17 cellular contexts compared by ENCODE assay signal in the genomic region with DNA sequence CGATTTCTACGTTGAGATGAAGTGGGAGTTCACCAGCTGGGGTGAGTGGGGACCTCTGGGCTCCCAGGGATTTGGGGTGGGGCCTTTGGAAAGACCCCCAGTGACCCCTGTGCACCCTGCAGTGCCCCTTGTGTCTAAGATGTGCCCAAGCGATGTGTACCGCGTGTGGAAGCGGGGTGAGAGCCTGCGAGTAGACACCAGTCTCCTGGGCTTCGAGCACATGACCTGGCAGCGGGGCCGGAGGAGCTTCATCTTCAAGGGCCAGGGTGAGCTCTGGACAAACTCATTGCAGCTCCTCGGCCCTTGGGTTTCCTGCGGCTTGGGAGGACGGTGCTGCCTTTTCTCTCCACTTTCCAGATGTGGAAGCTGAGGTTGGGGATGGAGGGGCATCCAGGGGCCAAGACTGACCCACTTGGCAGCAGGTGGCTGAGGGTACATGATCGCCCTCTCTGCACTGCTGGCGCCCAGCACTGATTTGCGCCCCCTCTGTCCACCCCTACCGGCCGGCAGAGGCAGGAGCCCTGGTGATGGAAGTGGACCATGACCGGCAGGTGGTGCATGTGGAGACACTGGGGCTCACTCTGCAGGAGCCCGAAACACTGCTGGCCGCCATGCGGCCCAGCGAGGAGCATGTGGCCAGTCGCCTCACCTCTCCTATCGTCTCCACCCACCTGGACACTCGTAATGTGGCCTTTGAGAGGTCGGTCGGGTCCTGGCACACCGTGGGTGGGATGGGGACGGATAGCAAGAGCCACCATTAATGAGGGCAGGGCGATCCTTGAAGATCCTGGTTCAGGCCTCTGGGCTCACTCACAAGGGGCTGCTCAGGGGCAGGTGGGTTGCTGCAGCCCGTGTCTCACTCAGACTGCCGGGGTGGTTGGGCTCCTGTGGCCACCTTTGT. TPM values are rescaled to one million over a fixed set of nuclear protein-coding genes. Genes with fewer than 3 reads are reported as not detected.
A peak's percentile ranks its signal among the peaks of the same experiment; 100 is the strongest.
DNase-seq lines count a peak whose midpoint lies in the region; ATAC-seq, FAIRE-seq and TF ChIP-seq lines count a peak whose summit lies in the region.
"Had no signal": no experiment of that assay in that cellular context is flagged by ENCODE, and none has a peak within 500 bp of the region (broad histone marks: within the 10 kb centered on the region; RNA-seq: fewer than 3 reads in every experiment).

No MANE protein-coding gene starts in this region.

- H4K20me1 ChIP-seq in K562 (replicated peaks; ENCODE audit: control insufficient read depth, insufficient read depth, low read length): no peaks in the 10 kb centered on the region
- no peaks in the 10 kb centered on the region for H4K20me1 ChIP-seq in mammary epithelial cell (ENCODE audit: insufficient read depth, low read length)

- peak overlapping the region; percentile 30 for H3K4me3 Mint-ChIP-seq in activated naive CD8-positive, alpha-beta T cell
- H3K4me3 Mint-ChIP-seq in activated naive CD8-positive, alpha-beta T cell treated with anti-CD3 and anti-CD28 coated beads for 36 hours: no peak overlapping the region
- peak overlapping the region in 5 of 8 donors; percentile 19 to 73 (median 56) for H3K4me3 Mint-ChIP-seq in naive B cell

- peaks cover 20% of the 10 kb centered on the region for H3K36me3 Mint-ChIP-seq in activated naive CD8-positive, alpha-beta T cell
- H3K36me3 Mint-ChIP-seq in activated naive CD8-positive, alpha-beta T cell treated with anti-CD3 and anti-CD28 coated beads for 36 hours: peaks cover 65% of the 10 kb centered on the region
- peaks cover 17 to 22% of the 10 kb centered on the region in 2 donors for H3K36me3 Mint-ChIP-seq in naive B cell

- dilution Hi-C loops in mammary epithelial cell (cut with HindIII; ENCODE audit: low sequenced_read_pairs): no loop called here

- H3K4me2 ChIP-seq in K562 (ENCODE audit: insufficient read depth, low read length): no peak overlapping the region
- no peak overlapping the region for H3K4me2 ChIP-seq in mammary epithelial cell (ENCODE audit: insufficient read depth, low read depth, low read length)

- no peaks in the 10 kb centered on the region for H3K9me3 Mint-ChIP-seq in activated naive CD8-positive, alpha-beta T cell (ENCODE audit: low read depth)
- H3K9me3 Mint-ChIP-seq in activated naive CD8-positive, alpha-beta T cell treated with anti-CD3 and anti-CD28 coated beads for 36 hours: peaks cover 9% of the 10 kb centered on the region
- peaks cover under 1 to 17% (median 10%) of the 10 kb centered on the region in 7 donors for H3K9me3 Mint-ChIP-seq in naive B cell

- POLR2A ChIA-PET in K562 (lab: Yijun Ruan, JAX): interaction anchor here (0.6 to 1.2 kb wide), 6 partner anchors 13 to 213 kb away, joined by 3 to 5 read pairs (median 3); no protein-coding TSS in a partner anchor

- H2AFZ ChIP-seq in K562 (ENCODE audit: low read depth, low read length) (no peak overlapping the region), mammary epithelial cell (ENCODE audit: low read depth, low read length) (no peak overlapping the region)

- in situ Hi-C loops in K562 (cut with MboI): no loop called here
- in situ Hi-C loops in mammary epithelial cell (cut with MboI; ENCODE audit: low sequenced_read_pairs in 2 of 2): no loop called here

- no TSS peak for BruUV-seq in K562 (replicated peaks; lab: Mats Ljungman, UMichigan)
- BruUV-seq in mammary epithelial cell (replicated peaks; lab: Mats Ljungman, UMichigan): no TSS peak

- no peak for TF ChIP-seq POLR2A in K562 (conservative IDR thresholded peaks at IDR 0.05)

- H3K79me2 ChIP-seq in K562 (ENCODE audit: control insufficient read depth, insufficient read depth, low read length) (peaks cover 15% of the 10 kb centered on the region), mammary epithelial cell (ENCODE audit: insufficient read depth, low read length) (peaks cover 57% of the 10 kb centered on the region)

- no peak for FAIRE-seq in K562 (lab: Jason Lieb, UNC)
- FAIRE-seq: RCC 7860 had no signal

- no peak overlapping the region for H3K27ac Mint-ChIP-seq in activated naive CD8-positive, alpha-beta T cell
- H3K27ac Mint-ChIP-seq in activated naive CD8-positive, alpha-beta T cell treated with anti-CD3 and anti-CD28 coated beads for 36 hours: no peak overlapping the region
- H3K27ac Mint-ChIP-seq in naive B cell: peak overlapping the region in 1 of 6 donors; percentile 42

- H3K9me3 ChIP-seq in K562 (replicated peaks; ENCODE audit: control insufficient read depth, insufficient read depth, low read depth, low read length): peaks cover 9% of the 10 kb centered on the region; the same call in 1 of the 2 replicates
- H3K9me3 ChIP-seq in mammary epithelial cell (replicated peaks; ENCODE audit: insufficient read depth, low read length): peaks cover 10% of the 10 kb centered on the region

- no peaks in the 10 kb centered on the region for H3K27me3 ChIP-seq in K562 (ENCODE audit: control insufficient read depth in 2 of 2, insufficient read depth in 2 of 2, low read length in 2 of 2)
- H3K27me3 ChIP-seq in mammary epithelial cell (ENCODE audit: insufficient read depth, low read length): no peaks in the 10 kb centered on the region

- H3K9me1 ChIP-seq in K562 (ENCODE audit: control insufficient read depth, insufficient read depth, low read length): no peaks in the 10 kb centered on the region

- H3K4me1 ChIP-seq in K562 (replicated peaks in 1 of 2; ENCODE audit: control insufficient read depth in 2 of 2, insufficient read depth in 2 of 2, low read length in 2 of 2): peaks cover 15 to 42% of the 10 kb centered on the region in 2 experiments
- H3K4me1 ChIP-seq in mammary epithelial cell (ENCODE audit: insufficient read depth, low read length): peaks cover 35% of the 10 kb centered on the region

- H3K36me3 ChIP-seq in K562 (ENCODE audit: control insufficient read depth, insufficient read depth, low read length) (peaks cover 62% of the 10 kb centered on the region; the same call in 2 of the 3 replicates), mammary epithelial cell (ENCODE audit: insufficient read depth, low read length) (no peaks in the 10 kb centered on the region)

- CTCF ChIA-PET in K562 (lab: Yijun Ruan, JAX; ENCODE audit: low intra/inter-chr PET ratio): no interaction called here
- CTCF ChIA-PET in mammary epithelial cell (lab: Charles Lee; ENCODE audit: low non-redundant PET): interaction anchor here (0.6 kb wide), 1 partner anchor 825 kb away, joined by 11 read pairs; no protein-coding TSS in a partner anchor

- intact Hi-C loops in K562 (cut with micrococcal nuclease) (no loop called here), mammary epithelial cell (cut with micrococcal nuclease) (no loop called here)

- H3K4me3 ChIP-seq in K562 (no peak overlapping the region), mammary epithelial cell (replicated peaks in 1 of 3; ENCODE audit: insufficient read depth in 1 of 3, low read depth in 2 of 3, low read length in 3 of 3) (no peak overlapping the region)

- TF ChIP-seq RAD21 in K562 (CRISPR knock-in tag; conservative IDR thresholded peaks at IDR 0.05 in 1 of 2, IDR thresholded peaks at IDR 0.05 in 1 of 2): no peak

- no peak for DNase-seq in activated naive CD8-positive, alpha-beta T cell treated with anti-CD3 and anti-CD28 coated beads for 36 hours
- DNase-seq in K562 (ENCODE audit: extremely low read depth in 1 of 4, low spot score in 3 of 4) (no peak), naive B cell (no peak), GM03348 (ENCODE audit: low spot score) (no peak), epidermal melanocyte (ENCODE audit: insufficient read length, low spot score) (no peak), COR-L47 (lab: John Stamatoyannopoulos, UW) (no peak), mammary epithelial cell (no peak)
- DNase-seq: activated CD8-positive, alpha-beta memory T cell treated with anti-CD3 and anti-CD28 coated beads for 24 hours; activated naive CD8-positive, alpha-beta T cell treated with anti-CD3 and anti-CD28 coated beads, Interleukin-2, amount 10 ng/mL, durations not matched to agents 7 days and 5 days; DMS53; hypothalamus; NCI-H1436; NCI-H510A; occipital lobe; T1000 had no signal

- no peak overlapping the region for H3K27ac ChIP-seq in K562 (ENCODE audit: extremely low read depth, low read depth, low read length)
- H3K27ac ChIP-seq in mammary epithelial cell (ENCODE audit: insufficient read depth, low read depth, low read length): no peak overlapping the region

- H3K4me1 Mint-ChIP-seq in activated naive CD8-positive, alpha-beta T cell (ENCODE audit: low read depth): peaks cover 54% of the 10 kb centered on the region
- peaks cover 37% of the 10 kb centered on the region for H3K4me1 Mint-ChIP-seq in activated naive CD8-positive, alpha-beta T cell treated with anti-CD3 and anti-CD28 coated beads for 36 hours
- H3K4me1 Mint-ChIP-seq in naive B cell: peaks cover 28 to 47% (median 42%) of the 10 kb centered on the region in 3 donors

- ATAC-seq in K562 (no peak), naive B cell (ENCODE audit: low read depth in 2 of 2) (no peak)

- WGBS in K562 (ENCODE audit: insufficient coverage, low coverage, missing lambda C conversion rate): 92% methylated on average over 32 of the region's 33 CpGs
- WGBS in mammary epithelial cell (ENCODE audit: low coverage, missing lambda C conversion rate): 97% methylated on average over 26 of the region's 33 CpGs

- TF ChIP-seq EP300 in K562 (IDR thresholded peaks at IDR 0.05; ENCODE audit: low read length): no peak

- TF ChIP-seq CTCF in K562 (IDR thresholded peaks at IDR 0.05 in 2 of 3, conservative IDR thresholded peaks at IDR 0.05 in 1 of 3; ENCODE audit: insufficient read depth in 2 of 3, low read depth in 1 of 3, low read length in 3 of 3): no peak
- no peak for TF ChIP-seq CTCF in mammary epithelial cell (conservative IDR thresholded peaks at IDR 0.05 in 1 of 2, IDR thresholded peaks at IDR 0.05 in 1 of 2; ENCODE audit: extremely low read depth in 1 of 2, insufficient read depth in 1 of 2, low read depth in 1 of 2, low read length in 2 of 2)

- H3K27me3 Mint-ChIP-seq in activated naive CD8-positive, alpha-beta T cell: no peaks in the 10 kb centered on the region
- no peaks in the 10 kb centered on the region for H3K27me3 Mint-ChIP-seq in activated naive CD8-positive, alpha-beta T cell treated with anti-CD3 and anti-CD28 coated beads for 36 hours
- H3K27me3 Mint-ChIP-seq in naive B cell: no peaks in the 10 kb centered on the region
- H3K27me3 Mint-ChIP-seq: activated naive CD8-positive, alpha-beta T cell treated with anti-CD3 and anti-CD28 coated beads, Interleukin-2, amount 10 ng/mL, durations not matched to agents 7 days and 5 days had no signal

- H3K9ac ChIP-seq in K562 (ENCODE audit: insufficient read depth in 1 of 2, low read depth in 2 of 2, low read length in 2 of 2): peak overlapping the region in 1 of 2 experiments; percentile 75; a peak in 2 of 4 replicates
- no peak overlapping the region for H3K9ac ChIP-seq in mammary epithelial cell (ENCODE audit: insufficient read depth, low read length)

RNA-seq across cellular contexts. Expression of a gene that starts 2.6 kb away (rescaled TPM):
- 10 to 100 TPM; 52.0 to 55.7 TPM for total RNA-seq in activated naive CD8-positive, alpha-beta T cell treated with anti-CD3 and anti-CD28 coated beads for 36 hours
- 105 and 289 TPM in 2 replicates for total RNA-seq in K562 (2011; cell fraction: chromatin; rRNA removed; ENCODE audit: low replicate concordance)
- 185 and 212 TPM in 2 replicates for total RNA-seq in K562 (2011; cell fraction: nucleolus; rRNA removed)
- 120 and 126 TPM in 2 replicates for total RNA-seq in K562 (2011; cell fraction: nucleoplasm; rRNA removed)
- total RNA-seq in K562 (2014; rRNA removed): 28.6 and 30.5 TPM in 2 replicates
- 5.3 and 7.9 TPM in 2 replicates for total RNA-seq in K562 (2014; rRNA removed; fragmentation: Illumina TruSeq; extraction: Trizol)
- 19.6 and 25.1 TPM in 2 replicates for total RNA-seq in K562 (2015; rRNA removed; fragmentation: Illumina TruSeq; extraction: Trizol)
- 37.3 and 40.9 TPM in 2 replicates for total RNA-seq in K562 (2021)
- polyA plus RNA-seq in K562 (2011; rRNA removed): 22.4 and 36.6 TPM in 2 replicates
- polyA plus RNA-seq in K562 (2011; cell fraction: cytosol; rRNA removed): 28.9 and 46.9 TPM in 2 replicates
- polyA plus RNA-seq in K562 (2011; cell fraction: nucleus; rRNA removed): 147 and 217 TPM in 2 replicates
- polyA plus RNA-seq in K562 (2012): 22.5 and 55.8 TPM in 2 replicates
- polyA plus RNA-seq in K562 (2014; fragmentation: Illumina TruSeq; extraction: Trizol): 15.8 and 20.8 TPM in 2 replicates
- 1 to 10 TPM in 1 of 2 experiments, under 1 TPM in 1; 0.94 to 1.9 TPM for polyA plus RNA-seq in K562 (2014; fragmentation: Nextera tagmentation; extraction: Ambion mirVana)
- polyA plus RNA-seq in K562 (2014; rRNA removed): 38.8 and 40.8 TPM in 2 replicates
- polyA minus RNA-seq in K562 (2011; rRNA and poly(A)+ RNA removed): 9.5 and 12.1 TPM in 2 replicates
- polyA minus RNA-seq in K562 (2011; cell fraction: cytosol; rRNA and poly(A)+ RNA removed): 10.6 and 13.5 TPM in 2 replicates
- polyA minus RNA-seq in K562 (2011; cell fraction: nucleus; rRNA and poly(A)+ RNA removed): 54.4 and 59.6 TPM in 2 replicates
- polyA plus RNA-seq in naive B cell (ENCODE audit: low read depth in 6 of 6): 10 to 100 TPM in 2 of 6 donors, 1 to 10 TPM in 4; 3.5 to 18.4 (median 8.4) TPM
- 10 to 100 TPM; 25.7 to 56.7 TPM for total RNA-seq in mammary epithelial cell
- 29.0 TPM for polyA plus RNA-seq in mammary epithelial cell
- polyA minus RNA-seq in mammary epithelial cell: 34.7 TPM

RNA-seq across cellular contexts. Expression of a gene that starts 11.6 kb away (rescaled TPM):
- total RNA-seq in activated naive CD8-positive, alpha-beta T cell treated with anti-CD3 and anti-CD28 coated beads for 36 hours: 1 to 10 TPM; 4.6 to 4.7 TPM
- total RNA-seq in K562 (2011; cell fraction: chromatin; rRNA removed; ENCODE audit: low replicate concordance): 1.5 and 6.8 TPM in 2 replicates
- 2.8 and 3.3 TPM in 2 replicates for total RNA-seq in K562 (2011; cell fraction: nucleolus; rRNA removed)
- 0.92 and 1.3 TPM in 2 replicates for total RNA-seq in K562 (2011; cell fraction: nucleoplasm; rRNA removed)
- 0.12 and 0.27 TPM in 2 replicates for total RNA-seq in K562 (2014; rRNA removed)
- not detected in 2 replicates for total RNA-seq in K562 (2014; rRNA removed; fragmentation: Illumina TruSeq; extraction: Trizol)
- 0.14 and 0.68 TPM in 2 replicates for total RNA-seq in K562 (2015; rRNA removed; fragmentation: Illumina TruSeq; extraction: Trizol)
- 1.0 and 1.5 TPM in 2 replicates for total RNA-seq in K562 (2021)
- 0.07 and 0.88 TPM in 2 replicates for polyA plus RNA-seq in K562 (2011; rRNA removed)
- 0.12 and 0.39 TPM in 2 replicates for polyA plus RNA-seq in K562 (2011; cell fraction: cytosol; rRNA removed)
- polyA plus RNA-seq in K562 (2011; cell fraction: nucleus; rRNA removed): 1.3 and 3.4 TPM in 2 replicates
- 1.3 and 1.4 TPM in 2 replicates for polyA plus RNA-seq in K562 (2012)
- 0.19 and 0.24 TPM in 2 replicates for polyA plus RNA-seq in K562 (2014; fragmentation: Illumina TruSeq; extraction: Trizol)
- polyA plus RNA-seq in K562 (2014; fragmentation: Nextera tagmentation; extraction: Ambion mirVana): not detected
- 0.24 and 0.90 TPM in 2 replicates for polyA plus RNA-seq in K562 (2014; rRNA removed)
- polyA minus RNA-seq in K562 (2011; rRNA and poly(A)+ RNA removed): 0.09 TPM in 1 of 2 replicates, not detected in the other
- 0.48 TPM in 1 of 2 replicates, not detected in the other for polyA minus RNA-seq in K562 (2011; cell fraction: cytosol; rRNA and poly(A)+ RNA removed)
- polyA minus RNA-seq in K562 (2011; cell fraction: nucleus; rRNA and poly(A)+ RNA removed): 0.89 and 1.5 TPM in 2 replicates
- polyA plus RNA-seq in naive B cell (ENCODE audit: low read depth in 6 of 6): under 1 TPM in 1 of 6 donors, not detected in 5; 0.18 TPM
- total RNA-seq in mammary epithelial cell: 10 to 100 TPM; 47.0 to 86.9 TPM
- polyA plus RNA-seq in mammary epithelial cell: 34.8 TPM
- 21.2 TPM for polyA minus RNA-seq in mammary epithelial cell

RNA-seq across cellular contexts. Expression of a gene that starts 25.5 kb away (rescaled TPM):
- 100 to 1,000 TPM; 211 to 219 TPM for total RNA-seq in activated naive CD8-positive, alpha-beta T cell treated with anti-CD3 and anti-CD28 coated beads for 36 hours
- 64.7 and 214 TPM in 2 replicates for total RNA-seq in K562 (2011; cell fraction: chromatin; rRNA removed; ENCODE audit: low replicate concordance)
- total RNA-seq in K562 (2011; cell fraction: nucleolus; rRNA removed): 185 and 206 TPM in 2 replicates
- 62.7 and 78.2 TPM in 2 replicates for total RNA-seq in K562 (2011; cell fraction: nucleoplasm; rRNA removed)
- total RNA-seq in K562 (2014; rRNA removed) (83.1 and 97.8 TPM in 2 replicates), K562 (2014; rRNA removed; fragmentation: Illumina TruSeq; extraction: Trizol) (27.8 and 41.7 TPM in 2 replicates), K562 (2015; rRNA removed; fragmentation: Illumina TruSeq; extraction: Trizol) (40.6 and 42.2 TPM in 2 replicates), K562 (2021) (93.3 and 95.3 TPM in 2 replicates), mammary epithelial cell (10 to 100 TPM; 31.7 to 55.4 TPM)
- polyA plus RNA-seq in K562 (2011; rRNA removed) (63.4 and 98.5 TPM in 2 replicates), K562 (2014; fragmentation: Illumina TruSeq; extraction: Trizol) (56.5 and 65.3 TPM in 2 replicates), K562 (2014; fragmentation: Nextera tagmentation; extraction: Ambion mirVana) (under 1 TPM; 0.24 to 0.82 TPM), K562 (2014; rRNA removed) (95.8 and 96.0 TPM in 2 replicates), naive B cell (ENCODE audit: low read depth in 6 of 6) (10 to 100 TPM; 17.9 to 63.4 (median 31.7) TPM), mammary epithelial cell (37.8 TPM)
- polyA plus RNA-seq in K562 (2011; cell fraction: cytosol; rRNA removed): 70.8 and 122 TPM in 2 replicates
- 259 and 262 TPM in 2 replicates for polyA plus RNA-seq in K562 (2011; cell fraction: nucleus; rRNA removed)
- polyA plus RNA-seq in K562 (2012): 87.6 and 130 TPM in 2 replicates
- 36.9 and 61.5 TPM in 2 replicates for polyA minus RNA-seq in K562 (2011; rRNA and poly(A)+ RNA removed)
- 89.3 and 92.9 TPM in 2 replicates for polyA minus RNA-seq in K562 (2011; cell fraction: cytosol; rRNA and poly(A)+ RNA removed)
- 57.5 and 75.9 TPM in 2 replicates for polyA minus RNA-seq in K562 (2011; cell fraction: nucleus; rRNA and poly(A)+ RNA removed)
- 81.3 TPM for polyA minus RNA-seq in mammary epithelial cell

Comparison
In these comparisons a context has a peak if more than half of its experiments do, and no peak if none do; other contexts are left out.
1. RNA of a gene that starts 11.6 kb away (total RNA-seq): 47.0 to 86.9 TPM in mammary epithelial cell; 4.6 to 4.7 TPM in activated naive CD8-positive, alpha-beta T cell treated with anti-CD3 and anti-CD28 coated beads for 36 hours and 0.12 to 6.8 TPM in K562; every median in the first group is over 4 times any median in the second.